27 cellular contexts compared by ENCODE assay signal in genomic region chr7:88700725-88701124, GRCh38. TPM values are rescaled to one million over a fixed set of nuclear protein-coding genes. Genes with fewer than 3 reads are reported as not detected.
"Had no signal": no experiment of that assay in that cellular context is flagged by ENCODE, and none has a peak within 500 bp of the region (broad histone marks: within the 10 kb centered on the region; RNA-seq: fewer than 3 reads in every experiment).

No MANE protein-coding gene starts in this region.

- DNase-seq: activated CD4-positive, alpha-beta memory T cell treated with anti-CD3 and anti-CD28 coated beads for 36 hours; activated CD4-positive, alpha-beta T cell treated with anti-CD3 and anti-CD28 coated beads for 36 hours; activated CD8-positive, alpha-beta memory T cell treated with anti-CD3 and anti-CD28 coated beads, Interleukin-2, amount 10 ng/mL, durations not matched to agents 7 days and 5 days; activated naive CD4-positive, alpha-beta T cell treated with anti-CD3 and anti-CD28 coated beads, Interleukin-2, amount 10 ng/mL, durations not matched to agents 7 days and 5 days; activated T-cell treated with anti-CD3 and anti-CD28 coated beads, Interleukin-2, amount 50 U/mL, for 1 hour; dermis blood vessel endothelial cell; foreskin melanocyte; heart right ventricle; left colon; right cardiac atrium; stimulated activated CD4-positive, alpha-beta T cell treated with anti-CD3 and anti-CD28 coated beads, Interleukin-15, amount 100 ng/mL, for 24 hours; stimulated activated CD4-positive, alpha-beta T cell treated with anti-CD3 and anti-CD28 coated beads, Interleukin-4, amount 100 ng/mL, for 1 hour; stimulated activated naive B cell treated with anti-CD40 and anti-IgM and Interleukin-4, amounts not matched to agents 10 μg/mL and 1 μg/mL and 100 μg/mL, for 72 hours; tibial artery had no signal

- H3K27ac ChIP-seq: epithelial cell of prostate, heart right ventricle, prostate gland, skin epidermis, tibial artery, vagina had no signal

- H3K4me3 ChIP-seq: heart right ventricle, lung, prostate gland, skin epidermis, tibial artery, vagina had no signal

- ATAC-seq: activated CD4-positive, alpha-beta T cell treated with anti-CD3 and anti-CD28 coated beads for 36 hours; activated CD8-positive, alpha-beta memory T cell treated with anti-CD3 and anti-CD28 coated beads, Interleukin-2, amount 10 ng/mL, durations not matched to agents 7 days and 5 days; heart right ventricle; left colon; right cardiac atrium; stimulated activated naive B cell treated with anti-CD40 and anti-IgM and Interleukin-4, amounts not matched to agents 10 μg/mL and 1 μg/mL and 100 μg/mL, for 72 hours had no signal

- H3K36me3 ChIP-seq: heart right ventricle, prostate gland, tibial artery, vagina had no signal

- H3K27me3 ChIP-seq: heart right ventricle, tibial artery, vagina had no signal

- H3K4me1 ChIP-seq: heart right ventricle, prostate gland, tibial artery, vagina had no signal

- H3K9me3 ChIP-seq: heart right ventricle, prostate gland, tibial artery, vagina had no signal

RNA-seq across cellular contexts. Expression of gene ZNF804B, which starts 58.8 kb away (rescaled TPM):
- total RNA-seq: activated CD4-positive, alpha-beta memory T cell treated with anti-CD3 and anti-CD28 coated beads for 36 hours; activated CD4-positive, alpha-beta T cell treated with anti-CD3 and anti-CD28 coated beads for 36 hours; activated CD8-positive, alpha-beta memory T cell treated with anti-CD3 and anti-CD28 coated beads, Interleukin-2, amount 10 ng/mL, durations not matched to agents 7 days and 5 days; astrocyte; bronchial epithelial cell; chondrocyte; dermis blood vessel endothelial cell; fibroblast of lung; left colon; lung; myocyte; neural crest cell; osteoblast; vagina had no signal
- polyA plus RNA-seq: adipose tissue, fibroblast of lung, heart right ventricle, lung had no signal
